ENCODE assay signal across 28 cellular contexts in genomic region chr7:142716596-142716995, GRCh38. TPM values are rescaled to one million over a fixed set of nuclear protein-coding genes. Genes with fewer than 3 reads are reported as not detected.
DNase-seq lines count a peak whose midpoint lies in the region; ATAC-seq, FAIRE-seq and TF ChIP-seq lines count a peak whose summit lies in the region.
"Had no signal": no experiment of that assay in that cellular context is flagged by ENCODE, and none has a peak within 500 bp of the region (broad histone marks: within the 10 kb centered on the region; RNA-seq: fewer than 3 reads in every experiment).

No MANE protein-coding gene starts in this region.

- H3K79me2 ChIP-seq in GM23338 (replicated peaks; ENCODE audit: insufficient read depth), result no peaks in the 10 kb centered on the region

- H3K27me3 ChIP-seq in CD8-positive, alpha-beta memory T cell (ENCODE audit: insufficient read depth, low read length, poor library complexity, severe bottlenecking), result no peaks in the 10 kb centered on the region
- no peaks in the 10 kb centered on the region for H3K27me3 ChIP-seq in naive thymus-derived CD4-positive, alpha-beta T cell (ENCODE audit: control insufficient read depth in 2 of 2, insufficient read depth in 2 of 2, low read length in 2 of 2)
- H3K27me3 ChIP-seq in GM23338 (ENCODE audit: insufficient read depth) (no peaks in the 10 kb centered on the region), right cardiac atrium (ENCODE audit: control insufficient read depth, insufficient read depth) (no peaks in the 10 kb centered on the region)
- H3K27me3 ChIP-seq: Peyer's patch had no signal

- no peak for ATAC-seq in activated CD8-positive, alpha-beta memory T cell treated with anti-CD3 and anti-CD28 coated beads, Interleukin-2, amount 10 ng/mL, durations not matched to agents 7 days and 5 days
- no peak for ATAC-seq in naive thymus-derived CD4-positive, alpha-beta T cell
- ATAC-seq in GM23338 (no peak), right cardiac atrium (no peak)
- ATAC-seq: activated naive CD4-positive, alpha-beta T cell treated with anti-CD3 and anti-CD28 coated beads, Interleukin-2, amount 50 U/mL, for 72 hours; left ventricle myocardium superior had no signal

- WGBS in right cardiac atrium, result 53% methylated on average over 2 of the region's 2 CpGs

- H3K4me1 Mint-ChIP-seq in activated CD8-positive, alpha-beta memory T cell treated with anti-CD3 and anti-CD28 coated beads, Interleukin-2, amount 10 ng/mL, durations not matched to agents 7 days and 5 days, result peaks cover 63% of the 10 kb centered on the region
- peaks cover 58 to 74% (median 72%) of the 10 kb centered on the region in 3 donors for H3K4me1 Mint-ChIP-seq in CD8-positive, alpha-beta memory T cell
- H3K4me1 Mint-ChIP-seq in activated CD4-positive, alpha-beta memory T cell treated with anti-CD3 and anti-CD28 coated beads for 36 hours (ENCODE audit: low read depth), result peaks cover 39% of the 10 kb centered on the region
- H3K4me1 Mint-ChIP-seq in naive thymus-derived CD4-positive, alpha-beta T cell, result peaks cover 28 to 69% (median 63%) of the 10 kb centered on the region in 7 donors
- H3K4me1 Mint-ChIP-seq in GM23338, result peaks cover 8% of the 10 kb centered on the region

- H3K27ac ChIP-seq in CD8-positive, alpha-beta memory T cell (ENCODE audit: low read depth, low read length), result no peak overlapping the region
- H3K27ac ChIP-seq in naive thymus-derived CD4-positive, alpha-beta T cell (ENCODE audit: low read depth, low read length), result no peak overlapping the region
- H3K27ac ChIP-seq in GM23338 (ENCODE audit: low read depth) (no peak overlapping the region), right cardiac atrium (ENCODE audit: low read length) (no peak overlapping the region)
- H3K27ac ChIP-seq: KMS-11, Peyer's patch, SJCRH30 had no signal

- no peaks in the 10 kb centered on the region for H3F3A ChIP-seq in GM23338 (replicated peaks; ENCODE audit: low read depth)

- H3K9me2 ChIP-seq in GM23338 (ENCODE audit: insufficient read depth), result peaks cover 6% of the 10 kb centered on the region; the same call in 1 of the 2 replicates

- no peaks in the 10 kb centered on the region for H3K9me3 ChIP-seq in CD8-positive, alpha-beta memory T cell (ENCODE audit: low read length)
- H3K9me3 ChIP-seq in naive thymus-derived CD4-positive, alpha-beta T cell (ENCODE audit: control insufficient read depth in 2 of 3, low read length in 3 of 3), result no peaks in the 10 kb centered on the region
- H3K9me3 ChIP-seq in right cardiac atrium (ENCODE audit: control insufficient read depth, low read length), result no peaks in the 10 kb centered on the region
- H3K9me3 ChIP-seq: Peyer's patch, SJCRH30 had no signal

- H3K9me3 Mint-ChIP-seq in activated CD8-positive, alpha-beta memory T cell treated with anti-CD3 and anti-CD28 coated beads, Interleukin-2, amount 10 ng/mL, durations not matched to agents 7 days and 5 days (ENCODE audit: low read depth), result no peaks in the 10 kb centered on the region
- no peaks in the 10 kb centered on the region for H3K9me3 Mint-ChIP-seq in CD8-positive, alpha-beta memory T cell
- H3K9me3 Mint-ChIP-seq in activated CD4-positive, alpha-beta memory T cell treated with anti-CD3 and anti-CD28 coated beads for 36 hours, result no peaks in the 10 kb centered on the region
- peaks cover 0 to 2% (median 0%) of the 10 kb centered on the region in 11 donors for H3K9me3 Mint-ChIP-seq in naive thymus-derived CD4-positive, alpha-beta T cell
- H3K9me3 Mint-ChIP-seq in GM23338, result no peaks in the 10 kb centered on the region
- H3K9me3 Mint-ChIP-seq: activated naive CD4-positive, alpha-beta T cell treated with anti-CD3 and anti-CD28 coated beads, Interleukin-2, amount 50 U/mL, for 72 hours; CD14-positive monocyte had no signal

- no peak for TF ChIP-seq CTCF in GM23338 (conservative IDR thresholded peaks at IDR 0.05; ENCODE audit: low read depth in 2 of 2)
- TF ChIP-seq CTCF in D721Med (IDR thresholded peaks at IDR 0.05; ENCODE audit: insufficient read depth, missing control alignments), result no peak

- DNase-seq in activated CD8-positive, alpha-beta memory T cell treated with anti-CD3 and anti-CD28 coated beads, Interleukin-2, amount 10 ng/mL, durations not matched to agents 7 days and 5 days, result no peak
- no peak for DNase-seq in activated CD8-positive, alpha-beta memory T cell treated with anti-CD3 and anti-CD28 coated beads, Interleukin-2, amount 50 U/mL, for 4 hours
- DNase-seq in CD8-positive, alpha-beta memory T cell, result no peak
- no peak for DNase-seq in activated CD4-positive, alpha-beta memory T cell treated with anti-CD3 and anti-CD28 coated beads for 36 hours
- no peak for DNase-seq in naive thymus-derived CD4-positive, alpha-beta T cell
- DNase-seq in GM23338 (ENCODE audit: low spot score) (no peak), right cardiac atrium (no peak), D721Med (ENCODE audit: insufficient read length, low spot score) (no peak)
- DNase-seq: activated CD4-positive, CD25-positive, alpha-beta regulatory T cell; effector CD4-positive, alpha-beta T cell; H7; hippocampal formation; left ventricle myocardium superior; midbrain; NCI-H2171; NCI-H524 treated with DMSO at 0.1 percent for 48 hours; Peyer's patch; posterior cingulate gyrus; SJCRH30 had no signal

- H3K36me3 Mint-ChIP-seq in activated CD8-positive, alpha-beta memory T cell treated with anti-CD3 and anti-CD28 coated beads, Interleukin-2, amount 10 ng/mL, durations not matched to agents 7 days and 5 days, result no peaks in the 10 kb centered on the region
- H3K36me3 Mint-ChIP-seq in CD8-positive, alpha-beta memory T cell, result no peaks in the 10 kb centered on the region
- H3K36me3 Mint-ChIP-seq in activated CD4-positive, alpha-beta memory T cell treated with anti-CD3 and anti-CD28 coated beads for 36 hours, result no peaks in the 10 kb centered on the region
- peaks cover 0 to 3% (median 0%) of the 10 kb centered on the region in 5 donors for H3K36me3 Mint-ChIP-seq in naive thymus-derived CD4-positive, alpha-beta T cell
- H3K36me3 Mint-ChIP-seq in GM23338 (ENCODE audit: low read depth), result no peaks in the 10 kb centered on the region
- H3K36me3 Mint-ChIP-seq: activated naive CD4-positive, alpha-beta T cell treated with anti-CD3 and anti-CD28 coated beads, Interleukin-2, amount 50 U/mL, for 72 hours; CD14-positive monocyte had no signal

- no peak overlapping the region for H3K4me3 ChIP-seq in CD8-positive, alpha-beta memory T cell (ENCODE audit: low read length)
- H3K4me3 ChIP-seq in naive thymus-derived CD4-positive, alpha-beta T cell (ENCODE audit: low read length), result peak overlapping the region; percentile 20
- H3K4me3 ChIP-seq in GM23338 (no peak overlapping the region), right cardiac atrium (ENCODE audit: low read length) (no peak overlapping the region)
- H3K4me3 ChIP-seq: Peyer's patch, SJCRH30 had no signal

- no peaks in the 10 kb centered on the region for H3K27me3 Mint-ChIP-seq in activated CD8-positive, alpha-beta memory T cell treated with anti-CD3 and anti-CD28 coated beads, Interleukin-2, amount 10 ng/mL, durations not matched to agents 7 days and 5 days
- no peaks in the 10 kb centered on the region for H3K27me3 Mint-ChIP-seq in CD8-positive, alpha-beta memory T cell
- no peaks in the 10 kb centered on the region for H3K27me3 Mint-ChIP-seq in activated CD4-positive, alpha-beta memory T cell treated with anti-CD3 and anti-CD28 coated beads for 36 hours
- H3K27me3 Mint-ChIP-seq in naive thymus-derived CD4-positive, alpha-beta T cell, result peaks cover 0 to 1% (median 0%) of the 10 kb centered on the region in 5 donors
- H3K27me3 Mint-ChIP-seq in GM23338 (ENCODE audit: insufficient read depth, low read depth, poor library complexity), result peaks cover 3% of the 10 kb centered on the region

- H3K27ac Mint-ChIP-seq in activated CD8-positive, alpha-beta memory T cell treated with anti-CD3 and anti-CD28 coated beads, Interleukin-2, amount 10 ng/mL, durations not matched to agents 7 days and 5 days, result peak overlapping the region; percentile 76
- peak overlapping the region in 7 of 8 donors; percentile 12 to 95 (median 87) for H3K27ac Mint-ChIP-seq in CD8-positive, alpha-beta memory T cell
- peak overlapping the region; percentile 35 for H3K27ac Mint-ChIP-seq in activated CD4-positive, alpha-beta memory T cell treated with anti-CD3 and anti-CD28 coated beads for 36 hours
- peak overlapping the region in 5 of 9 donors; percentile 6 to 93 (median 77) for H3K27ac Mint-ChIP-seq in naive thymus-derived CD4-positive, alpha-beta T cell
- no peak overlapping the region for H3K27ac Mint-ChIP-seq in GM23338
- H3K27ac Mint-ChIP-seq: CD14-positive monocyte had no signal

- H3K4me2 ChIP-seq in GM23338, result no peak overlapping the region
- H3K4me2 ChIP-seq: KMS-11 had no signal

- H3K36me3 ChIP-seq in CD8-positive, alpha-beta memory T cell (ENCODE audit: insufficient read depth, low read length), result no peaks in the 10 kb centered on the region
- H3K36me3 ChIP-seq in naive thymus-derived CD4-positive, alpha-beta T cell (ENCODE audit: control insufficient read depth in 2 of 3, insufficient read depth in 3 of 3, low read length in 3 of 3), result no peaks in the 10 kb centered on the region
- no peaks in the 10 kb centered on the region for H3K36me3 ChIP-seq in GM23338 (ENCODE audit: insufficient read depth)
- H3K36me3 ChIP-seq: Peyer's patch, SJCRH30 had no signal

- CTCF ChIA-PET in activated CD8-positive, alpha-beta memory T cell treated with anti-CD3 and anti-CD28 coated beads, Interleukin-2, amount 10 ng/mL, durations not matched to agents 7 days and 5 days (lab: Charles Lee), result no interaction called here
- CTCF ChIA-PET in CD8-positive, alpha-beta memory T cell (lab: Charles Lee), result no interaction called here
- CTCF ChIA-PET in activated CD4-positive, alpha-beta memory T cell treated with anti-CD3 and anti-CD28 coated beads for 36 hours (lab: Charles Lee), result interaction anchor here (7.3 kb wide), 1 partner anchor 67 kb away, joined by 53 read pairs; no protein-coding TSS in a partner anchor
- CTCF ChIA-PET in naive thymus-derived CD4-positive, alpha-beta T cell (lab: Charles Lee), result interaction anchor here (0.7 to 0.9 kb wide), 2 partner anchors 67 kb away, joined by 3 to 8 read pairs; no protein-coding TSS in a partner anchor

- FAIRE-seq in D721Med (lab: Jason Lieb, UNC), result no peak
- FAIRE-seq: frontal cortex, G401.6, islet of Langerhans had no signal

- peak overlapping the region; percentile 49 for H3K4me3 Mint-ChIP-seq in activated CD8-positive, alpha-beta memory T cell treated with anti-CD3 and anti-CD28 coated beads, Interleukin-2, amount 10 ng/mL, durations not matched to agents 7 days and 5 days
- peak overlapping the region; percentile 38 to 85 (median 55) for H3K4me3 Mint-ChIP-seq in CD8-positive, alpha-beta memory T cell
- peak overlapping the region; percentile 13 for H3K4me3 Mint-ChIP-seq in activated CD4-positive, alpha-beta memory T cell treated with anti-CD3 and anti-CD28 coated beads for 36 hours
- H3K4me3 Mint-ChIP-seq in naive thymus-derived CD4-positive, alpha-beta T cell, result peak overlapping the region; percentile 18 to 73 (median 65)
- H3K4me3 Mint-ChIP-seq in GM23338, result no peak overlapping the region
- H3K4me3 Mint-ChIP-seq: CD14-positive monocyte had no signal

- POLR2A ChIA-PET in CD8-positive, alpha-beta memory T cell (lab: Charles Lee), result interaction anchor here (0.5 to 0.9 kb wide), 3 partner anchors 68 to 82 kb away, joined by 3 to 5 read pairs (median 3); no protein-coding TSS in a partner anchor
- POLR2A ChIA-PET in activated CD4-positive, alpha-beta memory T cell treated with anti-CD3 and anti-CD28 coated beads for 36 hours (lab: Charles Lee), result interaction anchor here (0.6 kb wide), 1 partner anchor 69 kb away, joined by 3 read pairs; no protein-coding TSS in a partner anchor
- POLR2A ChIA-PET in naive thymus-derived CD4-positive, alpha-beta T cell (lab: Charles Lee), result interaction anchor here (0.9 to 8.3 kb wide), 5 partner anchors 69 to 116 kb away, joined by 3 to 149 read pairs (median 49); no protein-coding TSS in a partner anchor

- H3K4me1 ChIP-seq in CD8-positive, alpha-beta memory T cell (ENCODE audit: insufficient read depth, low read length), result peaks cover 48% of the 10 kb centered on the region
- H3K4me1 ChIP-seq in naive thymus-derived CD4-positive, alpha-beta T cell (ENCODE audit: control insufficient read depth in 2 of 2, insufficient read depth in 2 of 2, low read length in 2 of 2), result peaks cover 29 to 48% of the 10 kb centered on the region in 2 donors
- H3K4me1 ChIP-seq in GM23338 (ENCODE audit: insufficient read depth) (peaks cover 7% of the 10 kb centered on the region), right cardiac atrium (ENCODE audit: control insufficient read depth, insufficient read depth, low read length) (no peaks in the 10 kb centered on the region)
- H3K4me1 ChIP-seq: Peyer's patch, SJCRH30 had no signal

- H2AFZ ChIP-seq in GM23338, result no peak overlapping the region

- no peaks in the 10 kb centered on the region for H4K20me1 ChIP-seq in GM23338 (replicated peaks; ENCODE audit: insufficient read depth)

- intact Hi-C loops in activated CD4-positive, alpha-beta memory T cell treated with anti-CD3 and anti-CD28 coated beads for 36 hours (cut with micrococcal nuclease), result loop anchor here (10.0 kb wide), 1 partner anchor 528 kb away; no protein-coding TSS in a partner anchor
- intact Hi-C loops in naive thymus-derived CD4-positive, alpha-beta T cell (cut with micrococcal nuclease), result no loop called here
- intact Hi-C loops in right cardiac atrium (cut with DNase I), result no loop called here

RNA-seq across cellular contexts. Expression of gene PRSS1, which starts 32.7 kb away (rescaled TPM):
- not detected for total RNA-seq in activated CD8-positive, alpha-beta memory T cell treated with anti-CD3 and anti-CD28 coated beads, Interleukin-2, amount 10 ng/mL, durations not matched to agents 7 days and 5 days
- not detected for total RNA-seq in CD8-positive, alpha-beta memory T cell
- polyA plus RNA-seq in CD8-positive, alpha-beta memory T cell, result not detected
- total RNA-seq in activated CD4-positive, alpha-beta memory T cell treated with anti-CD3 and anti-CD28 coated beads for 36 hours, result not detected
- total RNA-seq in naive thymus-derived CD4-positive, alpha-beta T cell, result not detected
- polyA plus RNA-seq in naive thymus-derived CD4-positive, alpha-beta T cell, result not detected
- not detected in 2 replicates for total RNA-seq in GM23338 (2014; rRNA removed; shearing (Covaris generic))
- polyA plus RNA-seq in GM23338 (2016; fragmentation: Nextera tagmentation; extraction: Ambion mirVana) (not detected in 2 replicates), right cardiac atrium (0.27 TPM)
- total RNA-seq in right cardiac atrium, result under 1 TPM in 1 of 4 donors, not detected in 3; 0.61 TPM
- total RNA-seq: activated naive CD4-positive, alpha-beta T cell treated with anti-CD3 and anti-CD28 coated beads, Interleukin-2, amount 50 U/mL, for 72 hours; chondrocyte; frontal cortex; left ventricle myocardium superior; Peyer's patch; SJCRH30; temporal lobe had no signal
- polyA plus RNA-seq: CD14-positive monocyte, neural cell had no signal

RNA-seq across cellular contexts. Expression of gene PRSS2, which starts 54.2 kb away (rescaled TPM):
- not detected for total RNA-seq in activated CD8-positive, alpha-beta memory T cell treated with anti-CD3 and anti-CD28 coated beads, Interleukin-2, amount 10 ng/mL, durations not matched to agents 7 days and 5 days
- total RNA-seq in CD8-positive, alpha-beta memory T cell, result not detected
- not detected for polyA plus RNA-seq in CD8-positive, alpha-beta memory T cell
- total RNA-seq in activated CD4-positive, alpha-beta memory T cell treated with anti-CD3 and anti-CD28 coated beads for 36 hours, result not detected
- not detected for total RNA-seq in naive thymus-derived CD4-positive, alpha-beta T cell
- not detected for polyA plus RNA-seq in naive thymus-derived CD4-positive, alpha-beta T cell
- total RNA-seq in GM23338 (2014; rRNA removed; shearing (Covaris generic)), result not detected in 2 replicates
- not detected in 2 replicates for polyA plus RNA-seq in GM23338 (2016; fragmentation: Nextera tagmentation; extraction: Ambion mirVana)
- total RNA-seq in right cardiac atrium, result 1 to 10 TPM in 1 of 4 donors, not detected in 3; 4.0 TPM
- 0.16 TPM for polyA plus RNA-seq in right cardiac atrium
- total RNA-seq: chondrocyte, frontal cortex, left ventricle myocardium superior, SJCRH30, temporal lobe had no signal
- polyA plus RNA-seq: CD14-positive monocyte, neural cell had no signal

Comparison
In these comparisons a context has a peak if more than half of its experiments do, and no peak if none do; other contexts are left out.
1. CTCF ChIA-PET loops: an anchor here in activated CD4-positive, alpha-beta memory T cell treated with anti-CD3 and anti-CD28 coated beads for 36 hours (7.3 kb wide) and naive thymus-derived CD4-positive, alpha-beta T cell (0.7 to 0.9 kb wide); none called in activated CD8-positive, alpha-beta memory T cell treated with anti-CD3 and anti-CD28 coated beads, Interleukin-2, amount 10 ng/mL, durations not matched to agents 7 days and 5 days and CD8-positive, alpha-beta memory T cell.